In genomic region chr5:122163151-122164069, GRCh38 we compare ENCODE assay signal across 10 cellular contexts. TPM values are rescaled to one million over a fixed set of nuclear protein-coding genes. Genes with fewer than 3 reads are reported as not detected.
DNase-seq lines count a peak whose midpoint lies in the region; ATAC-seq, FAIRE-seq and TF ChIP-seq lines count a peak whose summit lies in the region.
"Had no signal": no experiment of that assay in that cellular context is flagged by ENCODE, and none has a peak within 500 bp of the region (broad histone marks: within the 10 kb centered on the region; RNA-seq: fewer than 3 reads in every experiment).

No MANE protein-coding gene starts in this region.

- ATAC-seq in A549 (peak; percentile 81 to 86), lower lobe of right lung (peak; percentile 60 to 63), HG02884 (IDR thresholded peaks at IDR 0.05; ENCODE audit: unreplicated experiment) (no peak), HG03139 (IDR thresholded peaks at IDR 0.05; ENCODE audit: unreplicated experiment) (no peak)
- no peak for ATAC-seq in natural killer cell treated with Interleukin-12 subunit alpha and Interleukin-12 subunit beta and Interleukin-15 and Interleukin-18, amount 100 ng/mL, for 72 hours

- TF ChIP-seq RAD21 in A549 (conservative IDR thresholded peaks at IDR 0.05 in 1 of 2, IDR thresholded peaks at IDR 0.05 in 1 of 2) (no peak), Ishikawa (IDR thresholded peaks at IDR 0.05; ENCODE audit: low read depth) (no peak)

- POLR2A ChIA-PET in A549 (lab: Yijun Ruan, JAX), result no interaction called here

- CTCF ChIA-PET in A549 (lab: Yijun Ruan, JAX), result interaction anchor here (0.6 to 1.7 kb wide), 8 partner anchors 8 to 185 kb away, joined by 3 to 9 read pairs (median 4); no protein-coding TSS in a partner anchor

- H3K27me3 Mint-ChIP-seq in chondrocyte (ENCODE audit: low read depth), result no peaks in the 10 kb centered on the region
- no peaks in the 10 kb centered on the region for H3K27me3 Mint-ChIP-seq in natural killer cell treated with Interleukin-12 subunit alpha and Interleukin-12 subunit beta and Interleukin-15 and Interleukin-18, amount 100 ng/mL, for 72 hours

- peak overlapping the region; percentile 46 for H3K4me2 ChIP-seq in A549

- peaks cover 52% of the 10 kb centered on the region for H3K4me1 Mint-ChIP-seq in chondrocyte (ENCODE audit: low read depth)
- no peaks in the 10 kb centered on the region for H3K4me1 Mint-ChIP-seq in natural killer cell treated with Interleukin-12 subunit alpha and Interleukin-12 subunit beta and Interleukin-15 and Interleukin-18, amount 100 ng/mL, for 72 hours (ENCODE audit: low read depth in 2 of 2)

- no peaks in the 10 kb centered on the region for H3K36me3 ChIP-seq in lower lobe of right lung
- H3K36me3 ChIP-seq: tibial nerve had no signal

- H3K4me1 ChIP-seq in A549 (peaks cover 40% of the 10 kb centered on the region), lower lobe of right lung (peaks cover 13% of the 10 kb centered on the region)

- H3K36me3 Mint-ChIP-seq in chondrocyte (ENCODE audit: low read depth), result no peaks in the 10 kb centered on the region
- no peaks in the 10 kb centered on the region for H3K36me3 Mint-ChIP-seq in natural killer cell treated with Interleukin-12 subunit alpha and Interleukin-12 subunit beta and Interleukin-15 and Interleukin-18, amount 100 ng/mL, for 72 hours

- no peaks in the 10 kb centered on the region for H3K9me3 Mint-ChIP-seq in chondrocyte (ENCODE audit: low read depth)
- H3K9me3 Mint-ChIP-seq in natural killer cell treated with Interleukin-12 subunit alpha and Interleukin-12 subunit beta and Interleukin-15 and Interleukin-18, amount 100 ng/mL, for 72 hours, result peaks cover 6% of the 10 kb centered on the region

- TF ChIP-seq EP300 in A549 (IDR thresholded peaks at IDR 0.05) (peak in 1 of 2 experiments; percentile 23; a peak in 1 of 5 replicates), Ishikawa (IDR thresholded peaks at IDR 0.05; ENCODE audit: borderline replicate concordance) (0 out of 2 replicates have a peak, but pooled peaks have one; percentile 11)

- H3K4me3 Mint-ChIP-seq in chondrocyte (ENCODE audit: unreplicated experiment), result peak overlapping the region; percentile 45
- H3K4me3 Mint-ChIP-seq in natural killer cell treated with Interleukin-12 subunit alpha and Interleukin-12 subunit beta and Interleukin-15 and Interleukin-18, amount 100 ng/mL, for 72 hours, result no peak overlapping the region

- no peak for FAIRE-seq in A549 (lab: Jason Lieb, UNC)

- TF ChIP-seq CTCF in A549 (IDR thresholded peaks at IDR 0.05), result no peak
- TF ChIP-seq CTCF in chondrocyte (IDR thresholded peaks at IDR 0.05), result no peak
- no peak for TF ChIP-seq CTCF in lower lobe of right lung (IDR thresholded peaks at IDR 0.05)

- no peaks in the 10 kb centered on the region for H3K27me3 ChIP-seq in lower lobe of right lung (ENCODE audit: low read depth)
- H3K27me3 ChIP-seq: tibial nerve had no signal

- intact Hi-C loops in lower lobe of right lung (cut with DNase I), result no loop called here

- 19% methylated on average over 4 of the region's 4 CpGs for whole genome bisulfite sequencing in A549 (ENCODE audit: missing lambda C conversion rate)

- H3K27ac ChIP-seq in A549 (peak overlapping the region; percentile 69 to 89; a peak in 5 of 6 replicates), lower lobe of right lung (peak overlapping the region; percentile 57)

- peak overlapping the region; percentile 94 for H3K27ac Mint-ChIP-seq in chondrocyte (ENCODE audit: unreplicated experiment)
- H3K27ac Mint-ChIP-seq in natural killer cell treated with Interleukin-12 subunit alpha and Interleukin-12 subunit beta and Interleukin-15 and Interleukin-18, amount 100 ng/mL, for 72 hours, result no peak overlapping the region

- H3K9me3 ChIP-seq in A549 (no peaks in the 10 kb centered on the region), lower lobe of right lung (no peaks in the 10 kb centered on the region)
- H3K9me3 ChIP-seq: tibial nerve had no signal

- peak; percentile 32 to 49 for DNase-seq in A549 (ENCODE audit: low read depth in 1 of 2, low spot score in 1 of 2)
- DNase-seq in chondrocyte (ENCODE audit: low spot score), result no peak
- no peak for DNase-seq in lower lobe of right lung
- DNase-seq in COLO829 (ENCODE audit: low spot score), result no peak
- no peak for DNase-seq in natural killer cell treated with Interleukin-12 subunit alpha and Interleukin-12 subunit beta and Interleukin-15 and Interleukin-18, amount 100 ng/mL, for 72 hours (ENCODE audit: low spot score)
- DNase-seq: occipital lobe had no signal

- no peak for TF ChIP-seq POLR2A in A549 (IDR thresholded peaks at IDR 0.05; ENCODE audit: low read length)

- no peak overlapping the region for H3K4me3 ChIP-seq in A549
- no peak overlapping the region for H3K4me3 ChIP-seq in lower lobe of right lung
- H3K4me3 ChIP-seq: tibial nerve had no signal

TF ChIP-seq in A549, 52 proteins besides CTCF, POLR2A, EP300 and RAD21 (continues in another document):
- TF ChIP-seq ZSCAN20 (CRISPR knock-in tag; IDR thresholded peaks at IDR 0.05) (no peak), FOSB (CRISPR knock-in tag; IDR thresholded peaks at IDR 0.05) (no peak), ATOH8 (CRISPR knock-in tag; IDR thresholded peaks at IDR 0.05; ENCODE audit: low read depth) (no peak), CHD4 (IDR thresholded peaks at IDR 0.05; ENCODE audit: borderline replicate concordance) (no peak), CBX2 (IDR thresholded peaks at IDR 0.05; ENCODE audit: borderline replicate concordance, low read depth) (no peak), EHMT2 (IDR thresholded peaks at IDR 0.05; ENCODE audit: low read depth) (no peak), KDM5A (IDR thresholded peaks at IDR 0.05) (no peak), HES2 (IDR thresholded peaks at IDR 0.05) (no peak), GATA3 (IDR thresholded peaks at IDR 0.05; ENCODE audit: borderline replicate concordance) (no peak), MAX (IDR thresholded peaks at IDR 0.05) (no peak), MYC (IDR thresholded peaks at IDR 0.05; ENCODE audit: borderline replicate concordance, low read length) (no peak), FOSL2 (IDR thresholded peaks at IDR 0.05) (no peak), FOSL2 (CRISPR knock-in tag; IDR thresholded peaks at IDR 0.05) (0 out of 2 replicates have a peak, but pooled peaks have one; percentile 38), JUNB (IDR thresholded peaks at IDR 0.05) (peak; percentile 72), HDAC2 (IDR thresholded peaks at IDR 0.05) (no peak)

TF ChIP-seq in Ishikawa, 13 proteins besides CTCF, POLR2A, EP300 and RAD21:
- no peak for TF ChIP-seq NFIC (IDR thresholded peaks at IDR 0.05)
- TF ChIP-seq FOXM1 (IDR thresholded peaks at IDR 0.05; ENCODE audit: borderline replicate concordance, low read depth), result no peak
- TF ChIP-seq TCF12 (IDR thresholded peaks at IDR 0.05; ENCODE audit: low read depth), result no peak
- no peak for TF ChIP-seq ZBTB7A (IDR thresholded peaks at IDR 0.05; ENCODE audit: low read depth)
- no peak for TF ChIP-seq REST (IDR thresholded peaks at IDR 0.05; ENCODE audit: low read depth)
- TF ChIP-seq TEAD4 (IDR thresholded peaks at IDR 0.05), result no peak

RNA-seq across cellular contexts. Expression of gene ZNF474, which starts 34.1 kb away (rescaled TPM):
- polyA plus RNA-seq in A549 (2011; rRNA removed) (0.30 and 0.50 TPM in 2 replicates), A549 (2017; fragmentation: RNase III; extraction: RNeasy Plus Mini Kit Qiagen cat#74134 plus additional on column Dnase treatment) (0.15 to 0.32 TPM (median 0.26 TPM) in 3 replicates)
- polyA plus RNA-seq in A549 (2012; cell fraction: cytosol; rRNA removed), result 0.06 and 0.11 TPM in 2 replicates
- 0.24 and 0.36 TPM in 2 replicates for polyA plus RNA-seq in A549 (2012; cell fraction: nucleus; rRNA removed)
- polyA minus RNA-seq in A549 (2011; rRNA and poly(A)+ RNA removed), result 0.54 and 1.1 TPM in 2 replicates
- total RNA-seq in chondrocyte (0.25 to 1.2 TPM (median 0.33 TPM) in 3 replicates), lower lobe of right lung (2.2 TPM)
- total RNA-seq in natural killer cell treated with Interleukin-12 subunit alpha and Interleukin-12 subunit beta and Interleukin-15 and Interleukin-18, amount 100 ng/mL, for 72 hours, result not detected

Comparison
In these comparisons a context has a peak if more than half of its experiments do, and no peak if none do; other contexts are left out.
1. ATAC-seq: peak in A549 (2 of 2) and lower lobe of right lung (2 of 2); none in HG02884 (single experiment), HG03139 (single experiment) and natural killer cell treated with Interleukin-12 subunit alpha and Interleukin-12 subunit beta and Interleukin-15 and Interleukin-18, amount 100 ng/mL, for 72 hours (0 of 2).
2. DNase-seq: peak in A549 (2 of 2); none in chondrocyte (single experiment), lower lobe of right lung (single experiment), COLO829 (single experiment) and natural killer cell treated with Interleukin-12 subunit alpha and Interleukin-12 subunit beta and Interleukin-15 and Interleukin-18, amount 100 ng/mL, for 72 hours (single experiment).